ENCODE assay signal across 1 cellular context in the genomic region with DNA sequence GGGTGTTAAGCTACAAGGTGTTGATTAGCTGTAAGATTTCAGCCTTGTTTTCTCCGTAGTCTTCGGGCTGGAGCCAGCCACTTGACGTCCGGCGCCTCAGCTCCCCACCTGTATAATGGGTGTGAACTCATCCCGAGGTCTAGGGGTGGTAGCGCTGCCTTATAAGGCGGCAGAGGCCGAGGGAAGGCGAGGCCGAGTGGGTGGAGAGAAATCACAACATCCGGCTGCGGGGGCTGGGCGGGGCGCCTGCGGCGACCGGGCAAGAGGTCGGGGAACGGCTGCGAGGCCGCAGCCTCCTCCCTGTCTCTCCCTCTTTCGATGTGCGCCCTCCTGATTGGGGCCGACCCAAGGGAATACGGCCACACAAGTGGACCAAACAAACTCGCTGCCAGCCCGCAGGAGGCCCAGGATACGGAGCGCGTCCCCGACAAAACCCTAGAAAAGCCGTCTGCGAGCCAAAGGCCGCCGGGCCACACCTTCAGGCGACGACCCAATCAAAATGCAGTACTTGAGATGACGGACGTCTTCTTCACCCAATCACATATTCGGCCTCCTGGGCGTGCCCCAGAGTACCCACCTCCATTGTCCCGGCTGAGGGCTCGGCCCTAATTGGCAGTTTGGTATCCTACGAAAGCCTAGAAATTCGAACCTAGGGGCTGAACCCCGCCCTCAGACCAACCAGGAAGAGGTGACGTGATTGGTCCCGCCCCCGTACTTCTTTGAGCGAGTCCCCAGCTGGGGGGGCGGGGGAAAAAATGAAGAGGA.
TF ChIP-seq lines count a peak whose summit lies in the region.

No MANE protein-coding gene starts in this region.

TF ChIP-seq in SK-N-SH, 30 proteins besides CTCF, POLR2A, EP300 and RAD21 (continued from another document):
- TF ChIP-seq ELF1 (IDR thresholded peaks at IDR 0.05), result peak; percentile 73; the same call in 1 of the 2 replicates
- peak; percentile 64 for TF ChIP-seq CHD2 (IDR thresholded peaks at IDR 0.05; ENCODE audit: low read length, partially characterized antibody)
- TF ChIP-seq, protein P1, sequence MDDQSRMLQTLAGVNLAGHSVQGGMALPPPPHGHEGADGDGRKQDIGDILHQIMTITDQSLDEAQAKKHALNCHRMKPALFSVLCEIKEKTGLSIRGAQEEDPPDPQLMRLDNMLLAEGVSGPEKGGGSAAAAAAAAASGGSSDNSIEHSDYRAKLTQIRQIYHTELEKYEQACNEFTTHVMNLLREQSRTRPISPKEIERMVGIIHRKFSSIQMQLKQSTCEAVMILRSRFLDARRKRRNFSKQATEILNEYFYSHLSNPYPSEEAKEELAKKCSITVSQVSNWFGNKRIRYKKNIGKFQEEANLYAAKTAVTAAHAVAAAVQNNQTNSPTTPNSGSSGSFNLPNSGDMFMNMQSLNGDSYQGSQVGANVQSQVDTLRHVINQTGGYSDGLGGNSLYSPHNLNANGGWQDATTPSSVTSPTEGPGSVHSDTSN (IDR thresholded peaks at IDR 0.05), result peak; percentile 99
- no peak for TF ChIP-seq GATA2 (CRISPR knock-in tag; IDR thresholded peaks at IDR 0.05)
- no peak for TF ChIP-seq SMC3 (IDR thresholded peaks at IDR 0.05; ENCODE audit: low read depth, low read length)
- TF ChIP-seq MXI1 (IDR thresholded peaks at IDR 0.05; ENCODE audit: low read depth, low read length), result peak; percentile 22; the same call in 1 of the 2 replicates
- peak; percentile 67 for TF ChIP-seq GABPA (IDR thresholded peaks at IDR 0.05; ENCODE audit: low read depth)
- TF ChIP-seq, protein P2, sequence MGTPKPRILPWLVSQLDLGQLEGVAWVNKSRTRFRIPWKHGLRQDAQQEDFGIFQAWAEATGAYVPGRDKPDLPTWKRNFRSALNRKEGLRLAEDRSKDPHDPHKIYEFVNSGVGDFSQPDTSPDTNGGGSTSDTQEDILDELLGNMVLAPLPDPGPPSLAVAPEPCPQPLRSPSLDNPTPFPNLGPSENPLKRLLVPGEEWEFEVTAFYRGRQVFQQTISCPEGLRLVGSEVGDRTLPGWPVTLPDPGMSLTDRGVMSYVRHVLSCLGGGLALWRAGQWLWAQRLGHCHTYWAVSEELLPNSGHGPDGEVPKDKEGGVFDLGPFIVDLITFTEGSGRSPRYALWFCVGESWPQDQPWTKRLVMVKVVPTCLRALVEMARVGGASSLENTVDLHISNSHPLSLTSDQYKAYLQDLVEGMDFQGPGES (IDR thresholded peaks at IDR 0.05; ENCODE audit: low read depth, low read length), result peak; percentile 69
- no peak for TF ChIP-seq TEAD4 (IDR thresholded peaks at IDR 0.05; ENCODE audit: borderline replicate concordance, insufficient read depth)
- TF ChIP-seq REST (IDR thresholded peaks at IDR 0.05; ENCODE audit: low read depth, low read length), result 0 out of 2 replicates have a peak, but pooled peaks have one; percentile 1
- TF ChIP-seq YY1 (IDR thresholded peaks at IDR 0.05; ENCODE audit: low read depth), result no peak
- peak; percentile 61; the same call in 1 of the 2 replicates for TF ChIP-seq TAF1 (IDR thresholded peaks at IDR 0.05; ENCODE audit: borderline replicate concordance, low read depth, low read length)
- no peak for TF ChIP-seq NRF1 (IDR thresholded peaks at IDR 0.05; ENCODE audit: low read depth, low read length)
- peak; percentile 19; the same call in 1 of the 2 replicates for TF ChIP-seq SIN3A (IDR thresholded peaks at IDR 0.05; ENCODE audit: borderline replicate concordance, low read depth, low read length)
